ENCODE assay signal across 31 cellular contexts in the genomic region with DNA sequence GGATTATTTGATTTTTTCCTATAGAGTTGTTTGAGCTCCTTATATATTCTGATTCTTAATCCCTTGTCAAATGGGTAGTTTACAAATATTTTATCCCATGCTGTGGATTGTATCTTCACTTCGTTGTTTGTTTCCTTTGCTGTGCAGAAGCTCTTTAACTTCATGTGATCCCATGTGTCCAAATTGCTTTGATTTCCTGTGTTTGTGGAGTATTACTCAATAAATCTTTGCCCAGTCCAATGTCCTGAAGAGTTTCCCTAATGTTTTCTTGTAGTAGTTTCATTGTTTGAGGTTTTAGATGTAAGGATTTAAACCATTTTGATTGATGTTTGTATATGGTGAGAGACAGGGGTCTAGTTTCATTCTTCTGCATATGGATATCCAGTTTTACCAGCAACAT.
DNase-seq lines count a peak whose midpoint lies in the region; ATAC-seq, FAIRE-seq and TF ChIP-seq lines count a peak whose summit lies in the region.
"Had no signal": no experiment of that assay in that cellular context is flagged by ENCODE, and none has a peak within 500 bp of the region (broad histone marks: within the 10 kb centered on the region; RNA-seq: fewer than 3 reads in every experiment).

No MANE protein-coding gene starts in this region.

- DNase-seq in HepG2 (ENCODE audit: low spot score): no peak
- no peak for DNase-seq in left lobe of liver (ENCODE audit: low spot score)
- DNase-seq: 8988T; ACHN; AML-193; BE2C; C1 segment of cervical spinal cord; Caco-2; Calu3; CD4-positive, alpha-beta memory T cell; CD4-positive, alpha-beta T cell; CD4-positive, CD25-positive, alpha-beta regulatory T cell; CD8-positive, alpha-beta memory T cell; CD8-positive, alpha-beta T cell; COR-L47; DMS 273 treated with DMSO at 0.1 percent for 48 hours; DMS153; DMS53; DMS79; DMS79 treated with DMSO at 0.1 percent for 48 hours; DND-41; EL had no signal

- TF ChIP-seq POLR2A in HepG2 (IDR thresholded peaks at IDR 0.05; ENCODE audit: insufficient read depth in 1 of 2, low read depth in 2 of 2, low read length in 2 of 2): no peak

- H3K9me3 ChIP-seq in liver (ENCODE audit: control insufficient read depth in 4 of 4, low read length in 3 of 4): no peaks in the 10 kb centered on the region
- H3K9me3 ChIP-seq in HepG2 (ENCODE audit: low read length): no peaks in the 10 kb centered on the region
- H3K9me3 ChIP-seq: A549, BE2C, BLaER1, Caco-2 had no signal

- CTCF ChIA-PET in HepG2 (lab: Yijun Ruan, JAX; ENCODE audit: low intra/inter-chr PET ratio, low total read pairs): no interaction called here

- no peak for ATAC-seq in HepG2
- ATAC-seq in left lobe of liver: peak; percentile 55
- ATAC-seq in GM19324 (IDR thresholded peaks at IDR 0.05; ENCODE audit: low FRiP score, unreplicated experiment): no peak
- ATAC-seq: A549; CD8-positive, alpha-beta T cell had no signal

- POLR2A ChIA-PET in HepG2 (lab: Yijun Ruan, JAX): no interaction called here

- no peak overlapping the region for H3K27ac ChIP-seq in liver (ENCODE audit: low read depth in 1 of 2, low read length in 2 of 2)
- H3K27ac ChIP-seq in HepG2 (ENCODE audit: extremely low read length, insufficient read depth, low read length): no peak overlapping the region
- H3K27ac ChIP-seq: 22Rv1; A549; BLaER1; BLaER1 treated with 17β-estradiol and CSF1 and Interleukin-3, amounts not matched to agents 10 nM and 100 nM; C4-2B had no signal

- TF ChIP-seq EP300 in HepG2 (IDR thresholded peaks at IDR 0.05; ENCODE audit: low read depth in 2 of 2, low read length in 2 of 2): no peak
- no peak for TF ChIP-seq EP300 in HepG2 (CRISPR knock-in tag; IDR thresholded peaks at IDR 0.05; ENCODE audit: borderline replicate concordance)

- H4K20me1 ChIP-seq in HepG2 (ENCODE audit: insufficient read depth, low read length): no peaks in the 10 kb centered on the region
- H4K20me1 ChIP-seq: BLaER1; BLaER1 treated with 17β-estradiol and CSF1 and Interleukin-3, amounts not matched to agents 10 nM and 100 nM had no signal

- H2AFZ ChIP-seq in HepG2 (ENCODE audit: low read length): no peak overlapping the region

- in situ Hi-C loops in HepG2 (cut with HindIII; ENCODE audit: extremely low pct_ligation_motif_present, low pct_unique_long_range_greater_than_20kb): no loop called here

- H3K9ac ChIP-seq in liver (ENCODE audit: low read depth in 1 of 2, low read length in 2 of 2): no peak overlapping the region
- H3K9ac ChIP-seq in HepG2 (ENCODE audit: insufficient read depth, low read depth, low read length): no peak overlapping the region
- H3K9ac ChIP-seq: BLaER1; BLaER1 treated with 17β-estradiol and CSF1 and Interleukin-3, amounts not matched to agents 10 nM and 100 nM had no signal

- TF ChIP-seq CTCF in liver (IDR thresholded peaks at IDR 0.05; ENCODE audit: low read depth, low read length, missing input control) (no peak), HepG2 (CRISPR knock-in tag; IDR thresholded peaks at IDR 0.05) (no peak)

- no peaks in the 10 kb centered on the region for H3K4me1 ChIP-seq in liver (ENCODE audit: control insufficient read depth in 4 of 4, insufficient read depth in 4 of 4, low read length in 3 of 4)
- no peaks in the 10 kb centered on the region for H3K4me1 ChIP-seq in HepG2 (ENCODE audit: insufficient read depth, low read length)
- H3K4me1 ChIP-seq: A549; BE2C; BLaER1; BLaER1 treated with 17β-estradiol and CSF1 and Interleukin-3, amounts not matched to agents 10 nM and 100 nM; Caco-2 had no signal

- H3K36me3 ChIP-seq in liver (ENCODE audit: control insufficient read depth in 4 of 4, insufficient read depth in 3 of 4, low read depth in 1 of 4, low read length in 3 of 4) (no peaks in the 10 kb centered on the region), HepG2 (replicated peaks in 1 of 2; ENCODE audit: control insufficient read depth in 1 of 2, insufficient read depth in 2 of 2, low read length in 2 of 2) (no peaks in the 10 kb centered on the region)
- H3K36me3 ChIP-seq: BE2C; BLaER1; BLaER1 treated with 17β-estradiol and CSF1 and Interleukin-3, amounts not matched to agents 10 nM and 100 nM had no signal

- no peak overlapping the region for H3K4me2 ChIP-seq in HepG2 (ENCODE audit: low read depth, low read length)
- H3K4me2 ChIP-seq: A549; BLaER1; BLaER1 treated with 17β-estradiol and CSF1 and Interleukin-3, amounts not matched to agents 10 nM and 100 nM had no signal

- no peak for FAIRE-seq in HepG2 (lab: Jason Lieb, UNC)
- FAIRE-seq: A204.1, A549, D721Med had no signal

- WGBS in liver: 24% methylated on average over 1 of the region's 1 CpG
- 0% methylated on average over 1 of the region's 1 CpG for whole genome bisulfite sequencing in HepG2 (ENCODE audit: low lambda C conversion rate)

- no TSS peak for BruUV-seq in HepG2 (replicated peaks; lab: Mats Ljungman, UMichigan)

- H3K27me3 ChIP-seq in liver (ENCODE audit: control insufficient read depth in 4 of 4, insufficient read depth in 4 of 4, low read length in 3 of 4) (no peaks in the 10 kb centered on the region), HepG2 (ENCODE audit: control insufficient read depth in 1 of 2, insufficient read depth in 2 of 2, low read length in 2 of 2) (no peaks in the 10 kb centered on the region)
- H3K27me3 ChIP-seq: BE2C; BLaER1; BLaER1 treated with 17β-estradiol and CSF1 and Interleukin-3, amounts not matched to agents 10 nM and 100 nM had no signal

- no peak overlapping the region for H3K4me3 ChIP-seq in liver (ENCODE audit: low read depth in 1 of 3, low read length in 3 of 3)
- no peak overlapping the region for H3K4me3 ChIP-seq in HepG2 (replicated peaks in 1 of 3; ENCODE audit: insufficient read depth in 1 of 3, low read depth in 2 of 3, low read length in 3 of 3)
- H3K4me3 ChIP-seq: A549; BLaER1; BLaER1 treated with 17β-estradiol and CSF1 and Interleukin-3, amounts not matched to agents 10 nM and 100 nM had no signal

- H3K79me2 ChIP-seq in HepG2 (ENCODE audit: insufficient read depth, low read length): no peaks in the 10 kb centered on the region

- intact Hi-C loops in HepG2 (cut with micrococcal nuclease; ENCODE audit: unreplicated experiment): no loop called here

- TF ChIP-seq RAD21 in liver (IDR thresholded peaks at IDR 0.05) (no peak), HepG2 (CRISPR knock-in tag; IDR thresholded peaks at IDR 0.05) (no peak)

TF ChIP-seq in liver, 16 proteins besides CTCF, POLR2A, EP300 and RAD21:
- TF ChIP-seq FOXA2 (IDR thresholded peaks at IDR 0.05) (no peak), HNF4A (conservative IDR thresholded peaks at IDR 0.05) (peak; percentile 52 to 58)

TF ChIP-seq in HepG2, 621 proteins besides CTCF, POLR2A, EP300 and RAD21 (continues in another document):
- TF ChIP-seq ZNF205 (CRISPR knock-in tag; IDR thresholded peaks at IDR 0.05) (no peak), PCBP2 (optimal IDR thresholded peaks at IDR 0.05; ENCODE audit: low read depth, low read length, poor library complexity, severe bottlenecking) (no peak), HES4 (CRISPR knock-in tag; IDR thresholded peaks at IDR 0.05; ENCODE audit: borderline replicate concordance) (no peak), WIZ (CRISPR knock-in tag; IDR thresholded peaks at IDR 0.05) (no peak), KDM4B (CRISPR knock-in tag; IDR thresholded peaks at IDR 0.05) (no peak), TBX2 (CRISPR knock-in tag; IDR thresholded peaks at IDR 0.05; ENCODE audit: borderline replicate concordance) (no peak), ZNF33A (CRISPR knock-in tag; IDR thresholded peaks at IDR 0.05; ENCODE audit: borderline replicate concordance) (no peak), ATM (IDR thresholded peaks at IDR 0.05; ENCODE audit: borderline replicate concordance) (no peak), RFX1 (IDR thresholded peaks at IDR 0.05) (no peak), ZSCAN25 (CRISPR knock-in tag; IDR thresholded peaks at IDR 0.05) (no peak)
- TF ChIP-seq, protein P1, sequence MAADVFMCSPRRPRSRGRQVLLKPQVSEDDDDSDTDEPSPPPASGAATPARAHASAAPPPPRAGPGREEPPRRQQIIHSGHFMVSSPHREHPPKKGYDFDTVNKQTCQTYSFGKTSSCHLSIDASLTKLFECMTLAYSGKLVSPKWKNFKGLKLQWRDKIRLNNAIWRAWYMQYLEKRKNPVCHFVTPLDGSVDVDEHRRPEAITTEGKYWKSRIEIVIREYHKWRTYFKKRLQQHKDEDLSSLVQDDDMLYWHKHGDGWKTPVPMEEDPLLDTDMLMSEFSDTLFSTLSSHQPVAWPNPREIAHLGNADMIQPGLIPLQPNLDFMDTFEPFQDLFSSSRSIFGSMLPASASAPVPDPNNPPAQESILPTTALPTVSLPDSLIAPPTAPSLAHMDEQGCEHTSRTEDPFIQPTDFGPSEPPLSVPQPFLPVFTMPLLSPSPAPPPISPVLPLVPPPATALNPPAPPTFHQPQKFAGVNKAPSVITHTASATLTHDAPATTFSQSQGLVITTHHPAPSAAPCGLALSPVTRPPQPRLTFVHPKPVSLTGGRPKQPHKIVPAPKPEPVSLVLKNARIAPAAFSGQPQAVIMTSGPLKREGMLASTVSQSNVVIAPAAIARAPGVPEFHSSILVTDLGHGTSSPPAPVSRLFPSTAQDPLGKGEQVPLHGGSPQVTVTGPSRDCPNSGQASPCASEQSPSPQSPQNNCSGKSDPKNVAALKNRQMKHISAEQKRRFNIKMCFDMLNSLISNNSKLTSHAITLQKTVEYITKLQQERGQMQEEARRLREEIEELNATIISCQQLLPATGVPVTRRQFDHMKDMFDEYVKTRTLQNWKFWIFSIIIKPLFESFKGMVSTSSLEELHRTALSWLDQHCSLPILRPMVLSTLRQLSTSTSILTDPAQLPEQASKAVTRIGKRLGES (CRISPR knock-in tag; IDR thresholded peaks at IDR 0.05; ENCODE audit: borderline replicate concordance): no peak
- TF ChIP-seq, protein P2, sequence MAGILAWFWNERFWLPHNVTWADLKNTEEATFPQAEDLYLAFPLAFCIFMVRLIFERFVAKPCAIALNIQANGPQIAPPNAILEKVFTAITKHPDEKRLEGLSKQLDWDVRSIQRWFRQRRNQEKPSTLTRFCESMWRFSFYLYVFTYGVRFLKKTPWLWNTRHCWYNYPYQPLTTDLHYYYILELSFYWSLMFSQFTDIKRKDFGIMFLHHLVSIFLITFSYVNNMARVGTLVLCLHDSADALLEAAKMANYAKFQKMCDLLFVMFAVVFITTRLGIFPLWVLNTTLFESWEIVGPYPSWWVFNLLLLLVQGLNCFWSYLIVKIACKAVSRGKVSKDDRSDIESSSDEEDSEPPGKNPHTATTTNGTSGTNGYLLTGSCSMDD (CRISPR knock-in tag; IDR thresholded peaks at IDR 0.05): no peak
- TF ChIP-seq, protein P3, sequence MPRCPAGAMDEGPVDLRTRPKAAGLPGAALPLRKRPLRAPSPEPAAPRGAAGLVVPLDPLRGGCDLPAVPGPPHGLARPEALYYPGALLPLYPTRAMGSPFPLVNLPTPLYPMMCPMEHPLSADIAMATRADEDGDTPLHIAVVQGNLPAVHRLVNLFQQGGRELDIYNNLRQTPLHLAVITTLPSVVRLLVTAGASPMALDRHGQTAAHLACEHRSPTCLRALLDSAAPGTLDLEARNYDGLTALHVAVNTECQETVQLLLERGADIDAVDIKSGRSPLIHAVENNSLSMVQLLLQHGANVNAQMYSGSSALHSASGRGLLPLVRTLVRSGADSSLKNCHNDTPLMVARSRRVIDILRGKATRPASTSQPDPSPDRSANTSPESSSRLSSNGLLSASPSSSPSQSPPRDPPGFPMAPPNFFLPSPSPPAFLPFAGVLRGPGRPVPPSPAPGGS (CRISPR knock-in tag; IDR thresholded peaks at IDR 0.05): no peak
